Comparison of ENCODE assay signal across 14 cellular contexts in the genomic region with DNA sequence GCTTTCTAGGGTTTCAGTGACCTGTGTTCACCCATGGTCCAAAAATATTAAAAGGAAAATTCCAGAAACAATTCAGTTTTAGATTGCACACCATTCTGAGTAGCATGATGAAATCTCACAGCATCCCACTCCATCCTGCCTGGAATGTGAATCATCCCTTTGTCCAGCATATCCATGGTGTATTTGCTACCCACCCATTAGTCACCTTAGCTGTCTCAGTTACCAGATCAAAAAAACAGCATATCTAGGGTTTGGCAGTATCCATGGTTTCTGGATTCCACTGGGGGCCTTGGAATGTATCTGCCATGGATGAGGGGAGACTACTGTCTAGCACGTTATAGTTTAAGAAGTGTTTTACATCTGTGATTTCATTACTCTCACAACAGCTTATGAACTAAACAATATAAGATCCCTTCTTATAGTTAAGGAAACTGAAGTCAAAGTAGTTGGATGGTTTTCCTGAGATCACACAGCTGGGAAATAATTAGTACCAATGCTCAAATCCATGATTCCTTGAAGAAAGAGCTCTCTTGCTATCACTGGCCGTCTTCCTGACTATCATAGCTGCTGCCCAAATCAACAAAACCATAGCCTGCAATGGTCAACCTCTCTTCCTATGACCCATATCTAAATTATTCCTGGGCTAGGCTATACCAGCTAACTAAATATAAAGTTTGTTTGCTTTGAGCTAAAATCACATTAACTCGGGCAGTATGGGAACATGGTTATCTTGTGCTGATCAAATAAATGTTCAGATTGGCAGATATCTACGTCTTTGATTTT.
DNase-seq lines count a peak whose midpoint lies in the region; ATAC-seq and TF ChIP-seq lines count a peak whose summit lies in the region.
"Had no signal": no experiment of that assay in that cellular context is flagged by ENCODE, and none has a peak within 500 bp of the region (broad histone marks: within the 10 kb centered on the region; RNA-seq: fewer than 3 reads in every experiment).

No MANE protein-coding gene starts in this region.

- no peak overlapping the region for H3K27ac Mint-ChIP-seq in nephron progenitor cell
- H3K27ac Mint-ChIP-seq: neural progenitor cell had no signal

- H3K9me3 Mint-ChIP-seq in nephron progenitor cell: no peaks in the 10 kb centered on the region
- H3K9me3 Mint-ChIP-seq: activated T-cell treated with anti-CD3 and anti-CD28 coated beads, Interleukin-2, amount 50 U/mL, for 24 hours had no signal

- H3K27me3 Mint-ChIP-seq in nephron progenitor cell (ENCODE audit: low read depth, poor library complexity): peaks cover 36% of the 10 kb centered on the region
- H3K27me3 Mint-ChIP-seq: activated T-cell treated with anti-CD3 and anti-CD28 coated beads, Interleukin-2, amount 50 U/mL, for 24 hours had no signal

- no peak for ATAC-seq in GM21528 (IDR thresholded peaks at IDR 0.05; ENCODE audit: low FRiP score, unreplicated experiment)
- no peak for ATAC-seq in GM21367 (IDR thresholded peaks at IDR 0.05; ENCODE audit: unreplicated experiment)
- ATAC-seq in GM18519 (IDR thresholded peaks at IDR 0.05; ENCODE audit: low FRiP score, unreplicated experiment): no peak

- TF ChIP-seq CTCF in fibroblast of mammary gland (conservative IDR thresholded peaks at IDR 0.05; ENCODE audit: control insufficient read depth, insufficient read depth, low read depth, low read length): no peak
- no peak for TF ChIP-seq CTCF in nephron progenitor cell (IDR thresholded peaks at IDR 0.05)

- H3K4me3 Mint-ChIP-seq in nephron progenitor cell: no peak overlapping the region
- H3K4me3 Mint-ChIP-seq: activated T-cell treated with anti-CD3 and anti-CD28 coated beads, Interleukin-2, amount 50 U/mL, for 24 hours; neural progenitor cell had no signal

- H3K4me3 ChIP-seq in fibroblast of mammary gland (ENCODE audit: control insufficient read depth, low read depth, low read length) (no peak overlapping the region), skeletal muscle cell (ENCODE audit: low read depth, low read length) (no peak overlapping the region)
- H3K4me3 ChIP-seq: neural progenitor cell had no signal

- DNase-seq in Daoy (ENCODE audit: low read depth) (peak; percentile 90), SW 1271 (lab: John Stamatoyannopoulos, UW) (peak; percentile 30 to 55), fibroblast of mammary gland (ENCODE audit: low read depth) (peak; percentile 92), skeletal muscle cell (ENCODE audit: low read depth) (peak; percentile 93), nephron progenitor cell (no peak)
- DNase-seq: activated T-cell treated with anti-CD3 and anti-CD28 coated beads, Interleukin-2, amount 50 U/mL, for 24 hours; DMS79 treated with DMSO at 0.1 percent for 48 hours; foreskin melanocyte; NCI-H146; SIG-M5 had no signal

- no peaks in the 10 kb centered on the region for H3K36me3 Mint-ChIP-seq in nephron progenitor cell (ENCODE audit: low read depth)
- H3K36me3 Mint-ChIP-seq: neural progenitor cell had no signal

- peaks cover 10% of the 10 kb centered on the region for H3K4me1 Mint-ChIP-seq in nephron progenitor cell
- H3K4me1 Mint-ChIP-seq: neural progenitor cell had no signal
